ENCODE assay signal across 13 cellular contexts in genomic region chr5:34053133-34053532, GRCh38. TPM values are rescaled to one million over a fixed set of nuclear protein-coding genes. Genes with fewer than 3 reads are reported as not detected.
DNase-seq lines count a peak whose midpoint lies in the region; FAIRE-seq and TF ChIP-seq lines count a peak whose summit lies in the region.
"Had no signal": no experiment of that assay in that cellular context is flagged by ENCODE, and none has a peak within 500 bp of the region (broad histone marks: within the 10 kb centered on the region; RNA-seq: fewer than 3 reads in every experiment).

No MANE protein-coding gene starts in this region.

- no peak overlapping the region for H3K4me3 ChIP-seq in foreskin fibroblast (ENCODE audit: low read depth in 1 of 2, low read length in 2 of 2)
- H3K4me3 ChIP-seq in skeletal muscle satellite cell (ENCODE audit: low read length): peak overlapping the region; percentile 13
- H3K4me3 ChIP-seq: spleen had no signal

- TF ChIP-seq POLR2A in GM12892 (IDR thresholded peaks at IDR 0.05; ENCODE audit: low read depth, low read length): no peak

- no peak for FAIRE-seq in GM12892 (lab: Jason Lieb, UNC)

- no peaks in the 10 kb centered on the region for H3K9me3 ChIP-seq in skeletal muscle satellite cell (replicated peaks; ENCODE audit: low read length)
- H3K9me3 ChIP-seq: spleen had no signal

- peak overlapping the region; percentile 46 for H3K4me2 ChIP-seq in skeletal muscle satellite cell (ENCODE audit: low read length)

- peaks cover 26% of the 10 kb centered on the region for H3K4me1 ChIP-seq in skeletal muscle satellite cell (ENCODE audit: control insufficient read depth, insufficient read depth, low read length)

- no peaks in the 10 kb centered on the region for H3K27me3 ChIP-seq in skeletal muscle satellite cell (ENCODE audit: control insufficient read depth, insufficient read depth, low read length)
- H3K27me3 ChIP-seq: spleen had no signal

- no peak for TF ChIP-seq CTCF in VCaP (conservative IDR thresholded peaks at IDR 0.05)
- no peak for TF ChIP-seq CTCF in foreskin fibroblast (IDR thresholded peaks at IDR 0.05; ENCODE audit: low read depth, low read length)

- DNase-seq in GM03348 (ENCODE audit: low spot score) (peak; percentile 83), foreskin fibroblast (peak; percentile 78 to 92), DMS153 (lab: John Stamatoyannopoulos, UW) (no peak), GM12892 (ENCODE audit: insufficient read length) (no peak), inferior parietal cortex (ENCODE audit: extremely low spot score) (no peak), NCI-H146 treated with DMSO at 0.1 percent for 48 hours (lab: John Stamatoyannopoulos, UW; ENCODE audit: unreplicated experiment) (no peak)
- DNase-seq: activated CD4-positive, alpha-beta T cell treated with anti-CD3 and anti-CD28 coated beads, Interleukin-2, amount 50 U/mL, for 4 hours; erythroblast; NCI-H526; spleen; SW 1271 had no signal

- peak overlapping the region; percentile 76 for H3K27ac ChIP-seq in VCaP
- H3K27ac ChIP-seq: spleen had no signal

- H3K9ac ChIP-seq in skeletal muscle satellite cell (ENCODE audit: low read depth, low read length): peak overlapping the region; percentile 63

- H3K36me3 ChIP-seq in skeletal muscle satellite cell (ENCODE audit: insufficient read depth, low read length): no peaks in the 10 kb centered on the region

RNA-seq across cellular contexts. Expression of gene C1QTNF3, which starts 10.1 kb away (rescaled TPM):
- 0.25 TPM in 1 of 2 replicates, not detected in the other for total RNA-seq in skeletal muscle satellite cell (2012; rRNA removed)
- 1.5 TPM for polyA plus RNA-seq in GM12892 (2012; ENCODE audit: missing spikeins)

RNA-seq across cellular contexts. Expression of gene AMACR, which starts 45.3 kb away (rescaled TPM):
- 4.6 and 6.8 TPM in 2 replicates for total RNA-seq in skeletal muscle satellite cell (2012; rRNA removed)
- polyA plus RNA-seq in GM12892 (2012; ENCODE audit: missing spikeins): 9.5 TPM

Comparison
In these comparisons a context has a peak if more than half of its experiments do, and no peak if none do; other contexts are left out.
1. DNase-seq: peak in GM03348 (single experiment) and foreskin fibroblast (2 of 2); none in DMS153 (single experiment), GM12892 (single experiment), inferior parietal cortex (single experiment) and NCI-H146 treated with DMSO at 0.1 percent for 48 hours (single experiment).